In the genomic region with DNA sequence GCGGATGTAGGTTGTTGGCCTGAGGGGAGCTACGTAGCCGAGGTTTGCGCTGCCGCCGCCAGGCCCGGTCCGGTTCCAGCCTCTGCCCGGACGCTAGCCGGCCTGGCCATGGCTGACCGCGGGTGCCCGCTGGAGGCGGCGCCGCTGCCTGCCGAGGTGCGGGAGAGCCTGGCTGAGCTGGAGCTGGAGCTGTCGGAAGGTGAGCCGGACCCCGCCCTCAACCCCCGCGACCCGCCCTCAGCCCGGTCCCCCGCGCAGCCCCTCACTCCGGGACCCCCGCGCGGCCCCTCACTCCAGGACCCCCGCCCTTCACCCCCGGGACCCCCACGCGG, we compare ENCODE assay signal across 8 cellular contexts. TPM values are rescaled to one million over a fixed set of nuclear protein-coding genes. Genes with fewer than 3 reads are reported as not detected.
DNase-seq lines count a peak whose midpoint lies in the region; ATAC-seq, FAIRE-seq and TF ChIP-seq lines count a peak whose summit lies in the region.

No MANE protein-coding gene starts in this region.

- TF ChIP-seq EP300 in tibial nerve (IDR thresholded peaks at IDR 0.05) = no peak

- TF ChIP-seq POLR2A in right lobe of liver (IDR thresholded peaks at IDR 0.05) (peak; percentile 6), tibial nerve (IDR thresholded peaks at IDR 0.05) (no peak)

- no peaks in the 10 kb centered on the region for H3K27me3 ChIP-seq in astrocyte (ENCODE audit: insufficient read depth, low read length)
- no peaks in the 10 kb centered on the region for H3K27me3 ChIP-seq in right lobe of liver
- no peaks in the 10 kb centered on the region for H3K27me3 ChIP-seq in tibial nerve

- H3K27ac ChIP-seq in astrocyte (ENCODE audit: low read depth, low read length) (peak overlapping the region; percentile 70), right lobe of liver (peak overlapping the region; percentile 64 to 85 (median 74)), tibial nerve (peak overlapping the region; percentile 84 to 92 (median 90))

- no peaks in the 10 kb centered on the region for H3K36me3 ChIP-seq in astrocyte (ENCODE audit: insufficient read depth, low read length)
- H3K36me3 ChIP-seq in right lobe of liver = no peaks in the 10 kb centered on the region
- H3K36me3 ChIP-seq in tibial nerve = no peaks in the 10 kb centered on the region

- peaks cover 60% of the 10 kb centered on the region for H3K4me1 Mint-ChIP-seq in activated T-cell treated with anti-CD3 and anti-CD28 coated beads, Interleukin-2, amount 50 U/mL, for 24 hours (ENCODE audit: low read depth)
- H3K4me1 Mint-ChIP-seq in astrocyte (ENCODE audit: low read depth, unreplicated experiment) = peaks cover 20% of the 10 kb centered on the region

- ATAC-seq in right lobe of liver (no peak), GM18873 (IDR thresholded peaks at IDR 0.05; ENCODE audit: low FRiP score, unreplicated experiment) (no peak)

- H3K9me3 Mint-ChIP-seq in activated T-cell treated with anti-CD3 and anti-CD28 coated beads, Interleukin-2, amount 50 U/mL, for 24 hours = no peaks in the 10 kb centered on the region
- H3K9me3 Mint-ChIP-seq in astrocyte (ENCODE audit: unreplicated experiment) = no peaks in the 10 kb centered on the region

- peaks cover 58% of the 10 kb centered on the region for H3K36me3 Mint-ChIP-seq in activated T-cell treated with anti-CD3 and anti-CD28 coated beads, Interleukin-2, amount 50 U/mL, for 24 hours (ENCODE audit: low read depth)
- H3K36me3 Mint-ChIP-seq in astrocyte (ENCODE audit: low read depth, unreplicated experiment) = peaks cover 7% of the 10 kb centered on the region

- peak overlapping the region; percentile 88 for H3K4me3 Mint-ChIP-seq in activated T-cell treated with anti-CD3 and anti-CD28 coated beads, Interleukin-2, amount 50 U/mL, for 24 hours
- H3K4me3 Mint-ChIP-seq in astrocyte (ENCODE audit: unreplicated experiment) = peak overlapping the region; percentile 80

- H3K4me1 ChIP-seq in astrocyte (ENCODE audit: insufficient read depth, low read length) (peaks cover 32% of the 10 kb centered on the region), right lobe of liver (peaks cover 0 to 27% (median 4%) of the 10 kb centered on the region in 4 donors), tibial nerve (peaks cover 0 to 67% (median 34%) of the 10 kb centered on the region in 4 donors)

- no CpG with 5 or more reads among the region's 36 CpGs for WGBS in right lobe of liver (ENCODE audit: insufficient coverage, low coverage, low lambda C conversion rate, missing lambda C conversion rate)
- 1 to 5% methylated on average over 11 to 21 of the region's 36 CpGs for WGBS in tibial nerve, 2 donors

- peak overlapping the region; percentile 90 for H2AFZ ChIP-seq in astrocyte (ENCODE audit: low read depth, low read length)

- no peaks in the 10 kb centered on the region for H3K27me3 Mint-ChIP-seq in activated T-cell treated with anti-CD3 and anti-CD28 coated beads, Interleukin-2, amount 50 U/mL, for 24 hours
- no peaks in the 10 kb centered on the region for H3K27me3 Mint-ChIP-seq in astrocyte (ENCODE audit: low read depth, unreplicated experiment)

- intact Hi-C loops in right lobe of liver (cut with DNase I) = no loop called here

- DNase-seq in activated T-cell treated with anti-CD3 and anti-CD28 coated beads, Interleukin-2, amount 50 U/mL, for 24 hours = no peak
- no peak for DNase-seq in activated T-cell treated with anti-CD3 and anti-CD28 coated beads, Interleukin-2, amount 50 U/mL, for 1 hour
- no peak for DNase-seq in astrocyte (ENCODE audit: low read depth)
- no peak for DNase-seq in right lobe of liver
- no peak for DNase-seq in tibial nerve (ENCODE audit: low spot score in 2 of 2)
- DNase-seq in NCI-H146 treated with DMSO at 0.1 percent for 48 hours (lab: John Stamatoyannopoulos, UW; ENCODE audit: unreplicated experiment) = no peak
- DNase-seq in occipital lobe (lab: John Stamatoyannopoulos, UW) = no peak

- H3K4me3 ChIP-seq in astrocyte (ENCODE audit: insufficient read depth, low read depth, low read length) (peak overlapping the region; percentile 76), right lobe of liver (peak overlapping the region; percentile 88 to 95 (median 94)), tibial nerve (peak overlapping the region; percentile 73 to 99 (median 84))

- peaks cover 39% of the 10 kb centered on the region for H4K20me1 ChIP-seq in astrocyte (ENCODE audit: insufficient read depth, low read length)

- no peak for TF ChIP-seq CTCF in astrocyte (IDR thresholded peaks at IDR 0.05; ENCODE audit: insufficient read depth, low read depth, low read length)
- no peak for TF ChIP-seq CTCF in right lobe of liver (IDR thresholded peaks at IDR 0.05)
- TF ChIP-seq CTCF in tibial nerve (IDR thresholded peaks at IDR 0.05) = no peak

- no peaks in the 10 kb centered on the region for H3K9me3 ChIP-seq in astrocyte (ENCODE audit: insufficient read depth, low read depth, low read length)
- no peaks in the 10 kb centered on the region for H3K9me3 ChIP-seq in right lobe of liver
- no peaks in the 10 kb centered on the region for H3K9me3 ChIP-seq in tibial nerve

- peaks cover 65% of the 10 kb centered on the region for H3K79me2 ChIP-seq in astrocyte (ENCODE audit: insufficient read depth, low read length)

- peak overlapping the region; percentile 93 for H3K9ac ChIP-seq in astrocyte (ENCODE audit: low read length)

- FAIRE-seq in astrocyte (lab: Jason Lieb, UNC) = no peak

- H3K4me2 ChIP-seq in astrocyte (ENCODE audit: low read length) = peak overlapping the region; percentile 92

- peak overlapping the region; percentile 89 for H3K27ac Mint-ChIP-seq in activated T-cell treated with anti-CD3 and anti-CD28 coated beads, Interleukin-2, amount 50 U/mL, for 24 hours
- H3K27ac Mint-ChIP-seq in astrocyte (ENCODE audit: unreplicated experiment) = no peak overlapping the region

RNA-seq across cellular contexts. Expression of gene DIP2A, which starts 0.3 kb away (rescaled TPM):
- total RNA-seq in astrocyte = 33.0 and 35.4 TPM in 2 replicates
- total RNA-seq in right lobe of liver = 10 to 100 TPM; 12.3 to 14.4 (median 13.1) TPM
- total RNA-seq in tibial nerve = 10 to 100 TPM; 55.5 to 67.2 (median 59.8) TPM
- total RNA-seq in occipital lobe = 26.8 TPM
